In genomic region chr9:4859035-4859434, GRCh38 we compare ENCODE assay signal across 15 cellular contexts.
"Had no signal": no experiment of that assay in that cellular context is flagged by ENCODE, and none has a peak within 500 bp of the region (broad histone marks: within the 10 kb centered on the region; RNA-seq: fewer than 3 reads in every experiment).

No MANE protein-coding gene starts in this region.

- H3K4me3 ChIP-seq: cardiac muscle cell, right atrium auricular region, skin epidermis had no signal

- FAIRE-seq: frontal cortex had no signal

- H3K36me3 ChIP-seq: cardiac muscle cell had no signal

- H3K9me3 ChIP-seq: right atrium auricular region had no signal

- H3K27ac ChIP-seq: cardiac muscle cell, epithelial cell of prostate, right atrium auricular region, skin epidermis had no signal

- DNase-seq: activated CD4-positive, alpha-beta memory T cell treated with anti-CD3 and anti-CD28 coated beads for 36 hours; activated CD4-positive, alpha-beta T cell treated with anti-CD3 and anti-CD28 coated beads for 1 hour; activated effector memory CD4-positive, alpha-beta T cell treated with Interleukin-2 at 50 U/mL for 16 hours; activated T-cell treated with anti-CD3 and anti-CD28 coated beads, Interleukin-2, amount 50 U/mL, for 24 hours; head of caudate nucleus; stimulated activated CD4-positive, alpha-beta T cell treated with anti-CD3 and anti-CD28 coated beads, Interleukin-4, amount 100 ng/mL, for 4 hours; stimulated activated CD8-positive, alpha-beta memory T cell treated with anti-CD3 and anti-CD28 coated beads, Interleukin-4, amount 100 ng/mL, for 48 hours; stimulated activated naive CD4-positive, alpha-beta T cell treated with Interleukin-2 at 50 U/mL for 16 hours; trophoblast cell had no signal

- ATAC-seq: activated naive CD4-positive, alpha-beta T cell treated with anti-CD3 and anti-CD28 coated beads, Interleukin-2, amount 50 U/mL, for 72 hours had no signal

- H3K27me3 ChIP-seq: cardiac muscle cell, right atrium auricular region had no signal
